Comparison of ENCODE assay signal across 8 cellular contexts in the genomic region with DNA sequence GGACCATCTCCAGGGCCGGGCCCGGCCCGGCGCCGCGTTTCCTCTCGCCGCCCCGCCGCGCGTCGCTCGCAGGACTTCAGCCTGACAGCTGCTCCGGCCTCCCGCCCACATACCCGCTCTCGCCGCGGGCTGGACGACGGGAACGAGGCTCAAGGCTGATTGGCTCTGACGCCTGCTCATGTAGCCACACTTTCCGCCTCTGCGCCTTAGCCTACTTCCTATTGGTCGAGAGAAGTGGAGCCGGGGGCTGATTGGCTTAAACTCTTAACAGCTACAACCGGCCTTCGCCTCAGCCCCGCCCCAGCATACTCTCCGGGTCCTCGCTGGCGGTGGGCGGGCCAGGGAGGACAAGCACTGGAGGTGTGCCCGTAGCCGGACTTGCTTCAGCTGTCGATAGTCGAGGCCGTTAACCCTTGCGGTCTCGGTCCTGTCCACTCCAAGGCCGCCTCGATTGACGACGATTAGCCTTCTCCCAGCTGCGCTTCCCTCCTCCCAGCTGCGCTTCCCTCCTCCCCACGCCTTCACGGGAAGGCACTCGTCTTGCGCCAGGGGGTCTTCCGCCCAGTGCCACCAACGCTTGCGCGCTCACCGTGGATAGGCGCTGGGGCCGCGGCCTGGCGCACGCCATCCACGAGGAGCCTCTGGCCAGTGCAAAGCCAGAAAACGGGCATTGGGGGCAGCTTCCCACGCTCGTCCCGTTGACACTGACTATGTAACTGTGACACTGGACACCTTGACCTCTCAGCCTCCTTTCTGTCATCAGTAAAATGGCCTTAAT. TPM values are rescaled to one million over a fixed set of nuclear protein-coding genes. Genes with fewer than 3 reads are reported as not detected.
DNase-seq lines count a peak whose midpoint lies in the region; ATAC-seq and TF ChIP-seq lines count a peak whose summit lies in the region.

A gene (minus strand): TSS at position 86 of the 778 bp plus-strand sequence. CDS start 79 bp downstream, at position 7.

- DNase-seq in Calu3 (peak; percentile 96), endothelial cell (ENCODE audit: low spot score) (peak; percentile 94), mesothelial cell of epicardium (ENCODE audit: low spot score in 2 of 2, unreplicated experiment in 2 of 2) (peak; percentile 93 to 97)
- peak; percentile 93 for DNase-seq in activated CD8-positive, alpha-beta memory T cell treated with anti-CD3 and anti-CD28 coated beads, Interleukin-2, amount 50 U/mL, for 48 hours
- DNase-seq in stimulated activated CD8-positive, alpha-beta memory T cell treated with anti-CD3 and anti-CD28 coated beads, Interleukin-15, amount 100 ng/mL, for 48 hours (ENCODE audit: low read depth in 2 of 2): peak; percentile 92 to 93

- peak within 1 kb of the TSS; percentile 97 for H3K4me2 ChIP-seq in OCI-LY1 (ENCODE audit: low read length)

- no peaks in the 10 kb centered on the region for H3K27me3 ChIP-seq in HUES64 (ENCODE audit: insufficient read depth, low read length)
- no peaks in the 10 kb centered on the region for H3K27me3 ChIP-seq in OCI-LY1 (ENCODE audit: insufficient read depth, low read length)

- H4K20me1 ChIP-seq in OCI-LY1 (ENCODE audit: insufficient read depth, low read length): no peaks in the 10 kb centered on the region; the same call in 1 of the 2 replicates

- H3K9me2 ChIP-seq in OCI-LY1 (ENCODE audit: low read depth, low read length): no peaks in the 10 kb centered on the region

- H3K79me2 ChIP-seq in OCI-LY1 (ENCODE audit: insufficient read depth, low read length): peaks cover 42% of the 10 kb centered on the region

- H3K9me3 Mint-ChIP-seq in Calu3 (ENCODE audit: low read depth, unreplicated experiment): no peaks in the 10 kb centered on the region
- no peaks in the 10 kb centered on the region for H3K9me3 Mint-ChIP-seq in endothelial cell (ENCODE audit: unreplicated experiment)
- no peaks in the 10 kb centered on the region for H3K9me3 Mint-ChIP-seq in mesothelial cell of epicardium

- H3K36me3 ChIP-seq in HUES64 (ENCODE audit: insufficient read depth, low read length) (peaks cover 12% of the 10 kb centered on the region), OCI-LY1 (ENCODE audit: insufficient read depth, low read length) (peaks cover 36% of the 10 kb centered on the region)

- peak within 1 kb of the TSS; percentile 92 for H3K4me3 Mint-ChIP-seq in Calu3 (ENCODE audit: low read depth, unreplicated experiment)
- peak within 1 kb of the TSS; percentile 98 for H3K4me3 Mint-ChIP-seq in endothelial cell (ENCODE audit: unreplicated experiment)
- H3K4me3 Mint-ChIP-seq in mesothelial cell of epicardium: peak within 1 kb of the TSS; percentile 95

- H3K27ac ChIP-seq in HUES64 (ENCODE audit: low read depth, low read length): peak within 1 kb of the TSS; percentile 92; the same call in 1 of the 2 replicates
- peak within 1 kb of the TSS; percentile 76 for H3K27ac ChIP-seq in OCI-LY1 (ENCODE audit: low read depth, low read length, poor library complexity, severe bottlenecking)

- no peak for TF ChIP-seq CTCF in Calu3 (IDR thresholded peaks at IDR 0.05; ENCODE audit: unreplicated experiment)
- TF ChIP-seq CTCF in OCI-LY1 (IDR thresholded peaks at IDR 0.05; ENCODE audit: low read length): no peak
- TF ChIP-seq CTCF in endothelial cell (IDR thresholded peaks at IDR 0.05; ENCODE audit: unreplicated experiment): no peak
- no peak for TF ChIP-seq CTCF in mesothelial cell of epicardium (IDR thresholded peaks at IDR 0.05; ENCODE audit: unreplicated experiment)

- H3K27ac Mint-ChIP-seq in Calu3 (ENCODE audit: unreplicated experiment) (peak within 1 kb of the TSS; percentile 97), endothelial cell (ENCODE audit: unreplicated experiment) (peak within 1 kb of the TSS; percentile 88), mesothelial cell of epicardium (peak within 1 kb of the TSS; percentile 96)

- H3K9me3 ChIP-seq in HUES64 (ENCODE audit: insufficient read depth, low read depth, low read length): no peaks in the 10 kb centered on the region
- no peaks in the 10 kb centered on the region for H3K9me3 ChIP-seq in OCI-LY1 (ENCODE audit: low read length)

- H3K36me3 Mint-ChIP-seq in Calu3 (ENCODE audit: insufficient read depth, unreplicated experiment) (peaks cover 54% of the 10 kb centered on the region), endothelial cell (ENCODE audit: low read depth, unreplicated experiment) (peaks cover 10% of the 10 kb centered on the region), mesothelial cell of epicardium (no peaks in the 10 kb centered on the region)

- H2AFZ ChIP-seq in OCI-LY1 (ENCODE audit: low read length): no peak within 1 kb of the TSS

- no TSS peak for BruUV-seq in Calu3 (replicated peaks; lab: Mats Ljungman, UMichigan)

- H3K27me3 Mint-ChIP-seq in Calu3 (ENCODE audit: unreplicated experiment): no peaks in the 10 kb centered on the region
- peaks cover 19% of the 10 kb centered on the region for H3K27me3 Mint-ChIP-seq in endothelial cell (ENCODE audit: unreplicated experiment)
- H3K27me3 Mint-ChIP-seq in mesothelial cell of epicardium (ENCODE audit: low read depth): no peaks in the 10 kb centered on the region

- intact Hi-C loops in Calu3 (cut with micrococcal nuclease; ENCODE audit: unreplicated experiment): no loop called here

- WGBS in HUES64: under 1% methylated on average over 67 of the region's 67 CpGs

- H3F3A ChIP-seq in OCI-LY1 (ENCODE audit: insufficient read depth, low read length): no peaks in the 10 kb centered on the region

- peak within 1 kb of the TSS; percentile 98 for H3K4me3 ChIP-seq in HUES64 (ENCODE audit: low read length)
- peak within 1 kb of the TSS; percentile 79 for H3K4me3 ChIP-seq in OCI-LY1 (ENCODE audit: low read depth, low read length, poor library complexity, severe bottlenecking)

- H3K4me1 ChIP-seq in HUES64 (ENCODE audit: insufficient read depth, low read length) (peaks cover 17% of the 10 kb centered on the region), OCI-LY1 (ENCODE audit: insufficient read depth, low read length, severe bottlenecking) (peaks cover 30% of the 10 kb centered on the region)

- peaks cover 26% of the 10 kb centered on the region for H3K4me1 Mint-ChIP-seq in Calu3 (ENCODE audit: low read depth, unreplicated experiment)
- peaks cover 28% of the 10 kb centered on the region for H3K4me1 Mint-ChIP-seq in endothelial cell (ENCODE audit: unreplicated experiment)
- peaks cover 26% of the 10 kb centered on the region for H3K4me1 Mint-ChIP-seq in mesothelial cell of epicardium

- H3K9ac ChIP-seq in HUES64 (ENCODE audit: low read depth, low read length) (peak within 1 kb of the TSS; percentile 98), OCI-LY1 (ENCODE audit: low read length) (peak within 1 kb of the TSS; percentile 95)

- ATAC-seq in GM21447 (IDR thresholded peaks at IDR 0.05; ENCODE audit: unreplicated experiment): peak; percentile 90

- CTCF ChIA-PET in Calu3 (lab: Charles Lee): interaction anchor here (0.6 to 2.6 kb wide), 8 partner anchors 14 to 289 kb away, joined by 3 to 10 read pairs (median 4); no protein-coding TSS in a partner anchor

RNA-seq across cellular contexts. Expression of the gene that starts here (rescaled TPM):
- total RNA-seq in Calu3 (2022): 13.2 and 13.8 TPM in 2 replicates
- polyA plus RNA-seq in HUES64 (2013, experiment 1 of 2): 8.6 TPM
- 8.6 TPM for polyA plus RNA-seq in HUES64 (2013, experiment 2 of 2)
- 24.1 TPM for total RNA-seq in endothelial cell (ENCODE audit: unreplicated experiment)
- 5.9 to 6.9 TPM (median 6.6 TPM) in 3 replicates for total RNA-seq in mesothelial cell of epicardium

Comparison
In these comparisons a context has a peak if more than half of its experiments do, and no peak if none do; other contexts are left out.
1. Peak in every context shown above with its lines: DNase-seq, ATAC-seq, H3K4me3 ChIP-seq and H3K27ac ChIP-seq.